Comparison of ENCODE assay signal across 18 cellular contexts in genomic region chr2:11042841-11043240, GRCh38.
"Had no signal": no experiment of that assay in that cellular context is flagged by ENCODE, and none has a peak within 500 bp of the region (broad histone marks: within the 10 kb centered on the region; RNA-seq: fewer than 3 reads in every experiment).

No MANE protein-coding gene starts in this region.

- H3K4me1 ChIP-seq: colonic mucosa, heart right ventricle, testis, tibial nerve had no signal

- H3K27ac ChIP-seq: colonic mucosa, heart right ventricle, neutrophil, ovary, testis, tibial nerve had no signal

- H3K9me3 ChIP-seq: colonic mucosa, neutrophil, ovary, testis had no signal

- H3K36me3 ChIP-seq: colonic mucosa, heart right ventricle, neutrophil, ovary, tibial nerve had no signal

- ATAC-seq: heart right ventricle; naive thymus-derived CD4-positive, alpha-beta T cell; right cardiac atrium; stimulated activated effector memory CD8-positive, alpha-beta T cell treated with anti-CD3 and anti-CD28 coated beads, Interleukin-12 subunit alpha, Interleukin-12 subunit beta, amount 100 ng/mL, for 72 hours had no signal

- H3K27me3 ChIP-seq: colonic mucosa, ovary, testis had no signal

- DNase-seq: caudate nucleus; colonic mucosa; dermis blood vessel endothelial cell; erythroblast; heart right ventricle; hypothalamus; kidney glomerular epithelial cell; mammary epithelial cell; naive thymus-derived CD4-positive, alpha-beta T cell; nephron progenitor cell; ovary; right cardiac atrium; stimulated activated CD4-positive, alpha-beta T cell treated with anti-CD3 and anti-CD28 coated beads, Interleukin-4, amount 100 ng/mL, for 1 hour; stimulated activated CD8-positive, alpha-beta memory T cell treated with anti-CD3 and anti-CD28 coated beads, Interleukin-4, amount 100 ng/mL, for 48 hours; testis had no signal

- H3K4me3 ChIP-seq: colonic mucosa, heart right ventricle, ovary, testis, tibial nerve had no signal
